2 cellular contexts compared by ENCODE assay signal in the genomic region with DNA sequence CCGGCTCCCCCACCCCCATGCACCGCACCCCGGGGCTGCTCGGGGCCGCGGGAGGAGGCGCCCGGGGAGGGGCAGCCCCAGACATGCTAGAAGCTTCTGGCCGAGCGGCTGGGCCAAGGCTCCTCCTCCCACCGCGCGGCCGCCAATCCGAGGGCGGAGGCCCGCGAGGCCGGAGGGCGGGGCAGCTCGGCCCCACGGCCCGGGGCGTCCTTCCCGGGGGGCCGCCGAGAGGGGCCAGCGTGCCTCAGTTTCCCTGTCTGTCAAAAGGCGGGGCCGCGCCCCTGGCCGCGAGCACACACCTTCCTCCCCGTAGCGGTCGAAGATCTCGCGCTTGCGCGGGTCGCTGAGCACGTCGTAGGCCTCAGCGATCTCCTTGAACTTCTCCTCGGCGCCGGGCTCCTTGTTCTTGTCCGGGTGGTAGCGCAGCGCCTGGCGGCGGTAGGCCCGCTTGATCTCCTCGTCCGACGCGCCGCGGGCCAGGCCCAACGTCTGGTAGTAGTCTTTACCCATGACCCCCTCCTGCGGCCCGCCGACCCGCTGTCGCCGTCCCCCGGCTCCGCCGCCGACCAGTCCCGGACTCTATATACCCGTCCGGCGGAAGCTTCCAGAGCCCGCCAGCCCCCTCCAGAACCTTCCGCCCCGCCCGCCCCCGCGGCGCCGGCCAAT.
TF ChIP-seq lines count a peak whose summit lies in the region.

A gene (minus strand): TSS at position 558 of the 666 bp plus-strand sequence. CDS start 48 bp downstream, at position 510.

TF ChIP-seq in WTC11, 78 proteins besides CTCF, POLR2A, EP300 and RAD21 (continued from another document and continues in another):
- TF ChIP-seq, protein P1, sequence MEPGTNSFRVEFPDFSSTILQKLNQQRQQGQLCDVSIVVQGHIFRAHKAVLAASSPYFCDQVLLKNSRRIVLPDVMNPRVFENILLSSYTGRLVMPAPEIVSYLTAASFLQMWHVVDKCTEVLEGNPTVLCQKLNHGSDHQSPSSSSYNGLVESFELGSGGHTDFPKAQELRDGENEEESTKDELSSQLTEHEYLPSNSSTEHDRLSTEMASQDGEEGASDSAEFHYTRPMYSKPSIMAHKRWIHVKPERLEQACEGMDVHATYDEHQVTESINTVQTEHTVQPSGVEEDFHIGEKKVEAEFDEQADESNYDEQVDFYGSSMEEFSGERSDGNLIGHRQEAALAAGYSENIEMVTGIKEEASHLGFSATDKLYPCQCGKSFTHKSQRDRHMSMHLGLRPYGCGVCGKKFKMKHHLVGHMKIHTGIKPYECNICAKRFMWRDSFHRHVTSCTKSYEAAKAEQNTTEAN (CRISPR knock-in tag; IDR thresholded peaks at IDR 0.05) = 0 out of 2 replicates have a peak, but pooled peaks have one; percentile 50
- TF ChIP-seq CREM (CRISPR knock-in tag; IDR thresholded peaks at IDR 0.05) (no peak), OVOL2 (CRISPR knock-in tag; IDR thresholded peaks at IDR 0.05; ENCODE audit: borderline replicate concordance) (no peak), PRRX2 (CRISPR knock-in tag; IDR thresholded peaks at IDR 0.05) (no peak), JAZF1 (CRISPR knock-in tag; IDR thresholded peaks at IDR 0.05) (no peak), TEAD1 (CRISPR knock-in tag; IDR thresholded peaks at IDR 0.05) (peak; percentile 78), SMAD3 (CRISPR knock-in tag; IDR thresholded peaks at IDR 0.05; ENCODE audit: borderline replicate concordance) (no peak; the same call in 1 of the 2 replicates), GTF2I (CRISPR knock-in tag; conservative IDR thresholded peaks at IDR 0.05) (no peak), HMGA2 (CRISPR knock-in tag; IDR thresholded peaks at IDR 0.05) (no peak)
- TF ChIP-seq, protein P2, sequence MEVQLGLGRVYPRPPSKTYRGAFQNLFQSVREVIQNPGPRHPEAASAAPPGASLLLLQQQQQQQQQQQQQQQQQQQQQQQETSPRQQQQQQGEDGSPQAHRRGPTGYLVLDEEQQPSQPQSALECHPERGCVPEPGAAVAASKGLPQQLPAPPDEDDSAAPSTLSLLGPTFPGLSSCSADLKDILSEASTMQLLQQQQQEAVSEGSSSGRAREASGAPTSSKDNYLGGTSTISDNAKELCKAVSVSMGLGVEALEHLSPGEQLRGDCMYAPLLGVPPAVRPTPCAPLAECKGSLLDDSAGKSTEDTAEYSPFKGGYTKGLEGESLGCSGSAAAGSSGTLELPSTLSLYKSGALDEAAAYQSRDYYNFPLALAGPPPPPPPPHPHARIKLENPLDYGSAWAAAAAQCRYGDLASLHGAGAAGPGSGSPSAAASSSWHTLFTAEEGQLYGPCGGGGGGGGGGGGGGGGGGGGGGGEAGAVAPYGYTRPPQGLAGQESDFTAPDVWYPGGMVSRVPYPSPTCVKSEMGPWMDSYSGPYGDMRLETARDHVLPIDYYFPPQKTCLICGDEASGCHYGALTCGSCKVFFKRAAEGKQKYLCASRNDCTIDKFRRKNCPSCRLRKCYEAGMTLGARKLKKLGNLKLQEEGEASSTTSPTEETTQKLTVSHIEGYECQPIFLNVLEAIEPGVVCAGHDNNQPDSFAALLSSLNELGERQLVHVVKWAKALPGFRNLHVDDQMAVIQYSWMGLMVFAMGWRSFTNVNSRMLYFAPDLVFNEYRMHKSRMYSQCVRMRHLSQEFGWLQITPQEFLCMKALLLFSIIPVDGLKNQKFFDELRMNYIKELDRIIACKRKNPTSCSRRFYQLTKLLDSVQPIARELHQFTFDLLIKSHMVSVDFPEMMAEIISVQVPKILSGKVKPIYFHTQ (CRISPR knock-in tag; IDR thresholded peaks at IDR 0.05) = no peak
- TF ChIP-seq, protein P3, sequence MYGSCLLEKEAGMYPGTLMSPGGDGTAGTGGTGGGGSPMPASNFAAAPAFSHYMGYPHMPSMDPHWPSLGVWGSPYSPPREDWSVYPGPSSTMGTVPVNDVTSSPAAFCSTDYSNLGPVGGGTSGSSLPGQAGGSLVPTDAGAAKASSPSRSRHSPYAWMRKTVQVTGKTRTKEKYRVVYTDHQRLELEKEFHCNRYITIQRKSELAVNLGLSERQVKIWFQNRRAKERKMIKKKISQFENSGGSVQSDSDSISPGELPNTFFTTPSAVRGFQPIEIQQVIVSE (CRISPR knock-in tag; IDR thresholded peaks at IDR 0.05; ENCODE audit: borderline replicate concordance) = no peak
- TF ChIP-seq, protein P4, sequence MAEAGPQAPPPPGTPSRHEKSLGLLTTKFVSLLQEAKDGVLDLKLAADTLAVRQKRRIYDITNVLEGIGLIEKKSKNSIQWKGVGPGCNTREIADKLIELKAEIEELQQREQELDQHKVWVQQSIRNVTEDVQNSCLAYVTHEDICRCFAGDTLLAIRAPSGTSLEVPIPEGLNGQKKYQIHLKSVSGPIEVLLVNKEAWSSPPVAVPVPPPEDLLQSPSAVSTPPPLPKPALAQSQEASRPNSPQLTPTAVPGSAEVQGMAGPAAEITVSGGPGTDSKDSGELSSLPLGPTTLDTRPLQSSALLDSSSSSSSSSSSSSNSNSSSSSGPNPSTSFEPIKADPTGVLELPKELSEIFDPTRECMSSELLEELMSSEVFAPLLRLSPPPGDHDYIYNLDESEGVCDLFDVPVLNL (CRISPR knock-in tag; IDR thresholded peaks at IDR 0.05; ENCODE audit: borderline replicate concordance, low read depth) = 0 out of 2 replicates have a peak, but pooled peaks have one; percentile 12
- TF ChIP-seq, protein P5, sequence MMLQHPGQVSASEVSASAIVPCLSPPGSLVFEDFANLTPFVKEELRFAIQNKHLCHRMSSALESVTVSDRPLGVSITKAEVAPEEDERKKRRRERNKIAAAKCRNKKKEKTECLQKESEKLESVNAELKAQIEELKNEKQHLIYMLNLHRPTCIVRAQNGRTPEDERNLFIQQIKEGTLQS (CRISPR knock-in tag; conservative IDR thresholded peaks at IDR 0.05) = no peak
- TF ChIP-seq, protein P6, sequence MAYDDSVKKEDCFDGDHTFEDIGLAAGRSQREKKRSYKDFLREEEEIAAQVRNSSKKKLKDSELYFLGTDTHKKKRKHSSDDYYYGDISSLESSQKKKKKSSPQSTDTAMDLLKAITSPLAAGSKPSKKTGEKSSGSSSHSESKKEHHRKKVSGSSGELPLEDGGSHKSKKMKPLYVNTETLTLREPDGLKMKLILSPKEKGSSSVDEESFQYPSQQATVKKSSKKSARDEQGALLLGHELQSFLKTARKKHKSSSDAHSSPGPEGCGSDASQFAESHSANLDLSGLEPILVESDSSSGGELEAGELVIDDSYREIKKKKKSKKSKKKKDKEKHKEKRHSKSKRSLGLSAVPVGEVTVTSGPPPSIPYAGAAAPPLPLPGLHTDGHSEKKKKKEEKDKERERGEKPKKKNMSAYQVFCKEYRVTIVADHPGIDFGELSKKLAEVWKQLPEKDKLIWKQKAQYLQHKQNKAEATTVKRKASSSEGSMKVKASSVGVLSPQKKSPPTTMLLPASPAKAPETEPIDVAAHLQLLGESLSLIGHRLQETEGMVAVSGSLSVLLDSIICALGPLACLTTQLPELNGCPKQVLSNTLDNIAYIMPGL (CRISPR knock-in tag; IDR thresholded peaks at IDR 0.05) = peak; percentile 86

TF ChIP-seq in HepG2, 621 proteins besides CTCF, POLR2A, EP300 and RAD21 (continued from another document and continues in another):
- TF ChIP-seq, protein P7, sequence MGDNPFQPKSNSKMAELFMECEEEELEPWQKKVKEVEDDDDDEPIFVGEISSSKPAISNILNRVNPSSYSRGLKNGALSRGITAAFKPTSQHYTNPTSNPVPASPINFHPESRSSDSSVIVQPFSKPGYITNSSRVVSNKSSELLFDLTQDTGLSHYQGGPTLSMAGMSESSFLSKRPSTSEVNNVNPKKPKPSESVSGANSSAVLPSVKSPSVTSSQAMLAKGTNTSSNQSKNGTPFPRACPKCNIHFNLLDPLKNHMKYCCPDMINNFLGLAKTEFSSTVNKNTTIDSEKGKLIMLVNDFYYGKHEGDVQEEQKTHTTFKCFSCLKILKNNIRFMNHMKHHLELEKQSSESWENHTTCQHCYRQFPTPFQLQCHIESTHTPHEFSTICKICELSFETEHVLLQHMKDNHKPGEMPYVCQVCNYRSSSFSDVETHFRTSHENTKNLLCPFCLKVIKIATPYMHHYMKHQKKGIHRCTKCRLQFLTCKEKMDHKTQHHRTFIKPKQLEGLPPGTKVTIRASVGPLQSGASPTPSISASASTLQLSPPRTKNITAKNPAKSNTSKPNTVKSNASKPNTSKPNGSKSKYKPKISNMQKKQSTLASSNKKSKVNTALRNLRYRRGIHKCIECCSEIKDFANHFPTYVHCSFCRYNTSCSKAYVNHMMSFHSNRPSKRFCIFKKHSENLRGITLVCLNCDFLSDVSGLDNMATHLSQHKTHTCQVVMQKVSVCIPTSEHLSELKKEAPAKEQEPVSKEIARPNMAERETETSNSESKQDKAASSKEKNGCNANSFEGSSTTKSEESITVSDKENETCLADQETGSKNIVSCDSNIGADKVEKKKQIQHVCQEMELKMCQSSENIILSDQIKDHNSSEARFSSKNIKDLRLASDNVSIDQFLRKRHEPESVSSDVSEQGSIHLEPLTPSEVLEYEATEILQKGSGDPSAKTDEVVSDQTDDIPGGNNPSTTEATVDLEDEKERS (CRISPR knock-in tag; IDR thresholded peaks at IDR 0.05) = no peak
- TF ChIP-seq, protein P8, sequence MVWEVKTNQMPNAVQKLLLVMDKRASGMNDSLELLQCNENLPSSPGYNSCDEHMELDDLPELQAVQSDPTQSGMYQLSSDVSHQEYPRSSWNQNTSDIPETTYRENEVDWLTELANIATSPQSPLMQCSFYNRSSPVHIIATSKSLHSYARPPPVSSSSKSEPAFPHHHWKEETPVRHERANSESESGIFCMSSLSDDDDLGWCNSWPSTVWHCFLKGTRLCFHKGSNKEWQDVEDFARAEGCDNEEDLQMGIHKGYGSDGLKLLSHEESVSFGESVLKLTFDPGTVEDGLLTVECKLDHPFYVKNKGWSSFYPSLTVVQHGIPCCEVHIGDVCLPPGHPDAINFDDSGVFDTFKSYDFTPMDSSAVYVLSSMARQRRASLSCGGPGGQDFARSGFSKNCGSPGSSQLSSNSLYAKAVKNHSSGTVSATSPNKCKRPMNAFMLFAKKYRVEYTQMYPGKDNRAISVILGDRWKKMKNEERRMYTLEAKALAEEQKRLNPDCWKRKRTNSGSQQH (CRISPR knock-in tag; IDR thresholded peaks at IDR 0.05; ENCODE audit: low read depth) = no peak
- TF ChIP-seq ZNF232 (CRISPR knock-in tag; IDR thresholded peaks at IDR 0.05; ENCODE audit: borderline replicate concordance) = no peak
- TF ChIP-seq NR2F2 (IDR thresholded peaks at IDR 0.05; ENCODE audit: borderline replicate concordance, low read depth) = no peak; the same call in 1 of the 2 replicates
- TF ChIP-seq CHD4 (IDR thresholded peaks at IDR 0.05; ENCODE audit: borderline replicate concordance, low read length) = no peak
- TF ChIP-seq, protein P9, sequence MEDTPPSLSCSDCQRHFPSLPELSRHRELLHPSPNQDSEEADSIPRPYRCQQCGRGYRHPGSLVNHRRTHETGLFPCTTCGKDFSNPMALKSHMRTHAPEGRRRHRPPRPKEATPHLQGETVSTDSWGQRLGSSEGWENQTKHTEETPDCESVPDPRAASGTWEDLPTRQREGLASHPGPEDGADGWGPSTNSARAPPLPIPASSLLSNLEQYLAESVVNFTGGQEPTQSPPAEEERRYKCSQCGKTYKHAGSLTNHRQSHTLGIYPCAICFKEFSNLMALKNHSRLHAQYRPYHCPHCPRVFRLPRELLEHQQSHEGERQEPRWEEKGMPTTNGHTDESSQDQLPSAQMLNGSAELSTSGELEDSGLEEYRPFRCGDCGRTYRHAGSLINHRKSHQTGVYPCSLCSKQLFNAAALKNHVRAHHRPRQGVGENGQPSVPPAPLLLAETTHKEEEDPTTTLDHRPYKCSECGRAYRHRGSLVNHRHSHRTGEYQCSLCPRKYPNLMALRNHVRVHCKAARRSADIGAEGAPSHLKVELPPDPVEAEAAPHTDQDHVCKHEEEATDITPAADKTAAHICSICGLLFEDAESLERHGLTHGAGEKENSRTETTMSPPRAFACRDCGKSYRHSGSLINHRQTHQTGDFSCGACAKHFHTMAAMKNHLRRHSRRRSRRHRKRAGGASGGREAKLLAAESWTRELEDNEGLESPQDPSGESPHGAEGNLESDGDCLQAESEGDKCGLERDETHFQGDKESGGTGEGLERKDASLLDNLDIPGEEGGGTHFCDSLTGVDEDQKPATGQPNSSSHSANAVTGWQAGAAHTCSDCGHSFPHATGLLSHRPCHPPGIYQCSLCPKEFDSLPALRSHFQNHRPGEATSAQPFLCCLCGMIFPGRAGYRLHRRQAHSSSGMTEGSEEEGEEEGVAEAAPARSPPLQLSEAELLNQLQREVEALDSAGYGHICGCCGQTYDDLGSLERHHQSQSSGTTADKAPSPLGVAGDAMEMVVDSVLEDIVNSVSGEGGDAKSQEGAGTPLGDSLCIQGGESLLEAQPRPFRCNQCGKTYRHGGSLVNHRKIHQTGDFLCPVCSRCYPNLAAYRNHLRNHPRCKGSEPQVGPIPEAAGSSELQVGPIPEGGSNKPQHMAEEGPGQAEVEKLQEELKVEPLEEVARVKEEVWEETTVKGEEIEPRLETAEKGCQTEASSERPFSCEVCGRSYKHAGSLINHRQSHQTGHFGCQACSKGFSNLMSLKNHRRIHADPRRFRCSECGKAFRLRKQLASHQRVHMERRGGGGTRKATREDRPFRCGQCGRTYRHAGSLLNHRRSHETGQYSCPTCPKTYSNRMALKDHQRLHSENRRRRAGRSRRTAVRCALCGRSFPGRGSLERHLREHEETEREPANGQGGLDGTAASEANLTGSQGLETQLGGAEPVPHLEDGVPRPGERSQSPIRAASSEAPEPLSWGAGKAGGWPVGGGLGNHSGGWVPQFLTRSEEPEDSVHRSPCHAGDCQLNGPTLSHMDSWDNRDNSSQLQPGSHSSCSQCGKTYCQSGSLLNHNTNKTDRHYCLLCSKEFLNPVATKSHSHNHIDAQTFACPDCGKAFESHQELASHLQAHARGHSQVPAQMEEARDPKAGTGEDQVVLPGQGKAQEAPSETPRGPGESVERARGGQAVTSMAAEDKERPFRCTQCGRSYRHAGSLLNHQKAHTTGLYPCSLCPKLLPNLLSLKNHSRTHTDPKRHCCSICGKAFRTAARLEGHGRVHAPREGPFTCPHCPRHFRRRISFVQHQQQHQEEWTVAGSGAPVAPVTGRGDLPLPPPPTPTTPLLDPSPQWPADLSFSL (CRISPR knock-in tag; IDR thresholded peaks at IDR 0.05) = no peak
- TF ChIP-seq, protein P10, sequence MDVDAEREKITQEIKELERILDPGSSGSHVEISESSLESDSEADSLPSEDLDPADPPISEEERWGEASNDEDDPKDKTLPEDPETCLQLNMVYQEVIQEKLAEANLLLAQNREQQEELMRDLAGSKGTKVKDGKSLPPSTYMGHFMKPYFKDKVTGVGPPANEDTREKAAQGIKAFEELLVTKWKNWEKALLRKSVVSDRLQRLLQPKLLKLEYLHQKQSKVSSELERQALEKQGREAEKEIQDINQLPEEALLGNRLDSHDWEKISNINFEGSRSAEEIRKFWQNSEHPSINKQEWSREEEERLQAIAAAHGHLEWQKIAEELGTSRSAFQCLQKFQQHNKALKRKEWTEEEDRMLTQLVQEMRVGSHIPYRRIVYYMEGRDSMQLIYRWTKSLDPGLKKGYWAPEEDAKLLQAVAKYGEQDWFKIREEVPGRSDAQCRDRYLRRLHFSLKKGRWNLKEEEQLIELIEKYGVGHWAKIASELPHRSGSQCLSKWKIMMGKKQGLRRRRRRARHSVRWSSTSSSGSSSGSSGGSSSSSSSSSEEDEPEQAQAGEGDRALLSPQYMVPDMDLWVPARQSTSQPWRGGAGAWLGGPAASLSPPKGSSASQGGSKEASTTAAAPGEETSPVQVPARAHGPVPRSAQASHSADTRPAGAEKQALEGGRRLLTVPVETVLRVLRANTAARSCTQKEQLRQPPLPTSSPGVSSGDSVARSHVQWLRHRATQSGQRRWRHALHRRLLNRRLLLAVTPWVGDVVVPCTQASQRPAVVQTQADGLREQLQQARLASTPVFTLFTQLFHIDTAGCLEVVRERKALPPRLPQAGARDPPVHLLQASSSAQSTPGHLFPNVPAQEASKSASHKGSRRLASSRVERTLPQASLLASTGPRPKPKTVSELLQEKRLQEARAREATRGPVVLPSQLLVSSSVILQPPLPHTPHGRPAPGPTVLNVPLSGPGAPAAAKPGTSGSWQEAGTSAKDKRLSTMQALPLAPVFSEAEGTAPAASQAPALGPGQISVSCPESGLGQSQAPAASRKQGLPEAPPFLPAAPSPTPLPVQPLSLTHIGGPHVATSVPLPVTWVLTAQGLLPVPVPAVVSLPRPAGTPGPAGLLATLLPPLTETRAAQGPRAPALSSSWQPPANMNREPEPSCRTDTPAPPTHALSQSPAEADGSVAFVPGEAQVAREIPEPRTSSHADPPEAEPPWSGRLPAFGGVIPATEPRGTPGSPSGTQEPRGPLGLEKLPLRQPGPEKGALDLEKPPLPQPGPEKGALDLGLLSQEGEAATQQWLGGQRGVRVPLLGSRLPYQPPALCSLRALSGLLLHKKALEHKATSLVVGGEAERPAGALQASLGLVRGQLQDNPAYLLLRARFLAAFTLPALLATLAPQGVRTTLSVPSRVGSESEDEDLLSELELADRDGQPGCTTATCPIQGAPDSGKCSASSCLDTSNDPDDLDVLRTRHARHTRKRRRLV (CRISPR knock-in tag; IDR thresholded peaks at IDR 0.05) = no peak
